Comparison of ENCODE assay signal across 1 cellular context in the genomic region with DNA sequence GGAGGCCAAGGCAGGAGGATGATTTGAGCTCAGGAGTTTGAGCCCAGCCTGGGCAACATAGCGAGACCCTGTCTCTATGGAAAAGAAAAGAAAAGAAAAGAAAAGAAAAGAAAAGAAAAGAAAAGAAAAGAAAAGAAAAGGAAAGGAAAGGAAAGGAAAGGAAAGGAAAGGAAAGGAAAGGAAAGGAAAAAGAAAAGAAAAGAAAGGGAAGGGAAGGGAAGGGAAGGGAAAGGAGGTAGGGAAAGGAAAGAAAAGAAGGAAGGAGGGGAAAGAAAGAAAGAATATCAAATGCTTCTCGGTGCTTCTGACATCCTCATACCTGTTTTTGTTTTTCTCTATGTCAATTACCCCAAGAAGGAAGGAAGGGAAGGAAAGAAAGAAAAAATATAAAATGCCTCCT.
TF ChIP-seq lines count a peak whose summit lies in the region.
"Not testable (repeated sequence)": the region's sequence is repeated elsewhere in the genome, so short reads cannot be mapped to it uniquely, and the experiment has no call there.

No MANE protein-coding gene starts in this region.

- not testable (repeated sequence) for TF ChIP-seq CTCF in HEK293 (tag by site-specific recombination; IDR thresholded peaks at IDR 0.05)

- POLR2A ChIA-PET in HEK293 (lab: Yijun Ruan, JAX), result not testable (repeated sequence)

- H3K4me3 ChIP-seq in HEK293 (ENCODE audit: low read depth, low read length), result not testable (repeated sequence)

- not testable (repeated sequence) for H3K9me3 ChIP-seq in HEK293 (ENCODE audit: control insufficient read depth, insufficient read depth, low read depth, low read length)

- not testable (repeated sequence) for H3K4me1 ChIP-seq in HEK293 (ENCODE audit: control insufficient read depth, insufficient read depth, low read length)

- not testable (repeated sequence) for H3K27ac ChIP-seq in HEK293 (ENCODE audit: extremely low read depth, low read depth, low read length)

- not testable (repeated sequence) for H3K36me3 ChIP-seq in HEK293 (ENCODE audit: control insufficient read depth in 2 of 2, insufficient read depth in 1 of 2, low read length in 2 of 2)

- CTCF ChIA-PET in HEK293 (lab: Yijun Ruan, JAX), result not testable (repeated sequence)

TF ChIP-seq in HEK293, 187 proteins besides CTCF, POLR2A, EP300 and RAD21:
- peak; percentile 92 for TF ChIP-seq PRDM1 (tag by site-specific recombination; IDR thresholded peaks at IDR 0.05)
TF ChIP-seq in HEK293: peak in this region for 1; not testable (repeated sequence) for 186.
